Comparison of ENCODE assay signal across 8 cellular contexts in the genomic region with DNA sequence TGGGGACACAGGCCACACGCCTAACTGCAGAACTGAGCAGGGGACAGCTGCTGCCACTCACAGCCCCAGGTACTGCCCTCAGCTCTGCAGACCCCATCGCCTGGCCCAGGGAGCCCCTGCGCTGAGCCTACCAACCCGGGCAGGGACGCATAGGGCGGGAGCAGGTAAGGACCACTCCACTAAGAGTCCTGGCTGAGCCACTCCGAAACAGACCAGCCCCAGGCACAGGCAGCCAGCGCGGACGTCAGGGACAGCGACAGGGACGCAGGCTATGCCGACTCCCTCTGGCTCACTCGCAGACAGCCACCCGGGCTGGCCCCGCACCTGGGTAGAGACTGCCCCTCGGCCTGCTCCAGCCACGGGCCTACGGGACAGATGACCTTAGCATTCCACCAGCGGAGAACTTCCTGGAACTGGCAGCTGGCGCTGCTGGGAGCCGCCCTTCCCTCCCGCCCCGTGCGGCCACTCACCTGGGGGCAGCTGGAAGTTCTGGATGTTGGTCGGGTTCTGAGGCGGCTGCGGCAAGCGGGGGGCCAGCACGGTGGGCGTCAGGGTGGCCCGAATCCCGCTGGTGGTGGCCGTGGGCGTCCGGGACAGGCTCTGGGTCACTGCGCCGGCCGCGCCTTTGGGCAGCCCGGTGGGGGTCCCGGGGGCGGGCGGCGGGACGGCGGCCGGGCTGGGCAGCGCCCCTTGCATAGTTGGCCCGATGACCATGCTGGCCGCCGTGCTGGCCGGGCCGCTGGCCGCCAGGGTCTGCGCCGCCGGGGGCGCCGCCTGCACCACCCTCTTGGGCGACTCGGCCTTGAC. TPM values are rescaled to one million over a fixed set of nuclear protein-coding genes. Genes with fewer than 3 reads are reported as not detected.
DNase-seq lines count a peak whose midpoint lies in the region; ATAC-seq and TF ChIP-seq lines count a peak whose summit lies in the region.

No MANE protein-coding gene starts in this region.

- peak overlapping the region in 5 of 8 donors; percentile 36 to 89 (median 77) for H3K27ac Mint-ChIP-seq in CD8-positive, alpha-beta memory T cell
- H3K27ac Mint-ChIP-seq in neural crest cell (ENCODE audit: unreplicated experiment): no peak overlapping the region

- intact Hi-C loops in esophagus muscularis mucosa (cut with DNase I): loop anchor here (5.0 kb wide), 2 partner anchors 42 to 73 kb away; no protein-coding TSS in a partner anchor

- no peaks in the 10 kb centered on the region for H3K9me3 ChIP-seq in CD8-positive, alpha-beta memory T cell (ENCODE audit: low read length)
- H3K9me3 ChIP-seq in esophagus muscularis mucosa: no peaks in the 10 kb centered on the region

- POLR2A ChIA-PET in CD8-positive, alpha-beta memory T cell (lab: Charles Lee): no interaction called here
- POLR2A ChIA-PET in RWPE1 (lab: Yijun Ruan, JAX; ENCODE audit: low non-redundant PET): no interaction called here

- no peaks in the 10 kb centered on the region for H3K36me3 ChIP-seq in CD8-positive, alpha-beta memory T cell (ENCODE audit: insufficient read depth, low read length)
- H3K36me3 ChIP-seq in esophagus muscularis mucosa: no peaks in the 10 kb centered on the region

- CTCF ChIA-PET in CD8-positive, alpha-beta memory T cell (lab: Charles Lee): no interaction called here
- CTCF ChIA-PET in RWPE1 (lab: Yijun Ruan, JAX): interaction anchor here (0.6 to 1.6 kb wide), 3 partner anchors 53 to 349 kb away, joined by 3 to 4 read pairs (median 4); no protein-coding TSS in a partner anchor

- no peak for TF ChIP-seq POLR2A in esophagus muscularis mucosa (IDR thresholded peaks at IDR 0.05; ENCODE audit: low read depth)

- peak overlapping the region; percentile 76 to 90 (median 79) for H3K4me3 Mint-ChIP-seq in CD8-positive, alpha-beta memory T cell
- peak overlapping the region; percentile 93 for H3K4me3 Mint-ChIP-seq in neural crest cell

- peaks cover 0 to 5% of the 10 kb centered on the region in 2 donors for H3K27me3 Mint-ChIP-seq in CD8-positive, alpha-beta memory T cell
- peaks cover 7% of the 10 kb centered on the region for H3K27me3 Mint-ChIP-seq in neural crest cell (ENCODE audit: low read depth)

- no peaks in the 10 kb centered on the region for H3K27me3 ChIP-seq in CD8-positive, alpha-beta memory T cell (ENCODE audit: insufficient read depth, low read length, poor library complexity, severe bottlenecking)
- no peaks in the 10 kb centered on the region for H3K27me3 ChIP-seq in esophagus muscularis mucosa

- no peak for TF ChIP-seq CTCF in RWPE1 (conservative IDR thresholded peaks at IDR 0.05; ENCODE audit: low read depth)
- no peak for TF ChIP-seq CTCF in esophagus muscularis mucosa (IDR thresholded peaks at IDR 0.05)
- TF ChIP-seq CTCF in neural crest cell (conservative IDR thresholded peaks at IDR 0.05): no peak

- no peak for DNase-seq in CD8-positive, alpha-beta memory T cell
- DNase-seq in RWPE1 (ENCODE audit: low spot score): peak; percentile 55
- no peak for DNase-seq in esophagus muscularis mucosa (ENCODE audit: extremely low spot score)
- DNase-seq in neural crest cell (ENCODE audit: low read depth, low spot score): peak; percentile 11
- no peak for DNase-seq in activated CD4-positive, alpha-beta T cell treated with anti-CD3 and anti-CD28 coated beads, Interleukin-2, amount 50 U/mL, for 1 hour

- 23% methylated on average over 25 of the region's 62 CpGs for WGBS in esophagus muscularis mucosa

- no peak for ATAC-seq in GM18868 (IDR thresholded peaks at IDR 0.05; ENCODE audit: unreplicated experiment)
- no peak for ATAC-seq in HG02759 (IDR thresholded peaks at IDR 0.05; ENCODE audit: unreplicated experiment)
- no peak for ATAC-seq in HG02840 (IDR thresholded peaks at IDR 0.05; ENCODE audit: low FRiP score, unreplicated experiment)

- no peak for TF ChIP-seq EP300 in esophagus muscularis mucosa (IDR thresholded peaks at IDR 0.05)

- H3K4me3 ChIP-seq in CD8-positive, alpha-beta memory T cell (ENCODE audit: low read length): no peak overlapping the region
- H3K4me3 ChIP-seq in esophagus muscularis mucosa: peak overlapping the region; percentile 54 to 66 (median 56)

- peaks cover 0 to 15% (median 0%) of the 10 kb centered on the region in 3 donors for H3K36me3 Mint-ChIP-seq in CD8-positive, alpha-beta memory T cell
- peaks cover 2% of the 10 kb centered on the region for H3K36me3 Mint-ChIP-seq in neural crest cell (ENCODE audit: low read depth)

- H3K4me1 ChIP-seq in CD8-positive, alpha-beta memory T cell (ENCODE audit: insufficient read depth, low read length): peaks cover 45% of the 10 kb centered on the region
- peaks cover 36 to 49% (median 42%) of the 10 kb centered on the region in 4 donors for H3K4me1 ChIP-seq in esophagus muscularis mucosa

- H3K9me3 Mint-ChIP-seq in CD8-positive, alpha-beta memory T cell: no peaks in the 10 kb centered on the region
- H3K9me3 Mint-ChIP-seq in neural crest cell: no peaks in the 10 kb centered on the region

- no peak overlapping the region for H3K27ac ChIP-seq in CD8-positive, alpha-beta memory T cell (ENCODE audit: low read depth, low read length)
- H3K27ac ChIP-seq in RWPE1: peak overlapping the region; percentile 37
- H3K27ac ChIP-seq in esophagus muscularis mucosa (replicated peaks in 1 of 4): peak overlapping the region in 1 of 4 donors; percentile 8

- peaks cover 57 to 68% (median 58%) of the 10 kb centered on the region in 3 donors for H3K4me1 Mint-ChIP-seq in CD8-positive, alpha-beta memory T cell
- peaks cover 50% of the 10 kb centered on the region for H3K4me1 Mint-ChIP-seq in neural crest cell

RNA-seq across cellular contexts. Expression of a gene that starts 1.5 kb away (rescaled TPM):
- total RNA-seq in CD8-positive, alpha-beta memory T cell: 10 to 100 TPM; 20.5 to 21.0 TPM
- 1.4 TPM for polyA plus RNA-seq in CD8-positive, alpha-beta memory T cell
- total RNA-seq in esophagus muscularis mucosa (10 to 100 TPM; 12.0 to 19.9 (median 16.2) TPM), neural crest cell (33.6 and 35.1 TPM in 2 replicates)

RNA-seq across cellular contexts. Expression of a gene that starts 58.1 kb away (rescaled TPM):
- 10 to 100 TPM; 35.8 to 36.4 TPM for total RNA-seq in CD8-positive, alpha-beta memory T cell
- polyA plus RNA-seq in CD8-positive, alpha-beta memory T cell: 1.1 TPM
- total RNA-seq in esophagus muscularis mucosa: 10 to 100 TPM; 24.9 to 38.8 (median 32.4) TPM
- total RNA-seq in neural crest cell: 97.1 TPM in 2 replicates

Comparison
In these comparisons a context has a peak if more than half of its experiments do, and no peak if none do; other contexts are left out.
1. DNase-seq: peak in RWPE1 (single experiment) and neural crest cell (single experiment); none in CD8-positive, alpha-beta memory T cell (0 of 5), esophagus muscularis mucosa (single experiment) and activated CD4-positive, alpha-beta T cell treated with anti-CD3 and anti-CD28 coated beads, Interleukin-2, amount 50 U/mL, for 1 hour (single experiment).